Comparison of ENCODE assay signal across 8 cellular contexts in the genomic region with DNA sequence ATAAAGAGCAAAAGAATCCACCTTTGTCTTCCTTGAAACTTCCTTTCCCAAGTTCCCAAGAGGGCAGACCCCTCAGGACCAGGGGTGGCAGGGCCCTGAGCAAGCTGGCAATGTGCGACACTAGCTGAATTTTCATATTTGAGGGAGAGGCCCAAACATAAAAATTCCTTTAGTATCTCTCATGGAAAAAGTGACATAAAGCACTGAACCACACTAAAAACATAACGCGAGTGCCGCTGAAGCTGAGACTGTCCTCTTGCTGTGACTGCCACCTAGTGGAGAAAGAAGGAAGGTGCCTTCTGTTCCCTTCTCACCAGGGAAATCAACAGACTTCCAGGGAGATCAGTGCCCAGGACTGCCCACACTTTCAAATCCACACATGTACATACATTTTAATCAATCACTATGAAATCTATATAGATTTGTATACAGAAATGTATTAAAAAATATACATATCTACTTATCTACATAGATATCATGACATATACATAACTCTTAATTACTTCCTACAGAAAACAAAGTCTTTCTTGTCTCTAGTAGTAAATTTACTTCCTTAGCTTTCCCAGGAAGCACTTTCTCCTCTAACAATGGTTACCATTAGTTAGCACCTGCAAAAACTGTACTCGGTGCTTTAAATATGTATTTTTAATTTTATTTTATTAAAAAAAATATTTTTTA. TPM values are rescaled to one million over a fixed set of nuclear protein-coding genes. Genes with fewer than 3 reads are reported as not detected.
A peak's percentile ranks its signal among the peaks of the same experiment; 100 is the strongest.
DNase-seq lines count a peak whose midpoint lies in the region; ATAC-seq and TF ChIP-seq lines count a peak whose summit lies in the region.

No MANE protein-coding gene starts in this region.

- no peak overlapping the region for H2AFZ ChIP-seq in fibroblast of lung (ENCODE audit: low read length)

- H3K36me3 Mint-ChIP-seq in nephron (ENCODE audit: low read depth): peaks cover 57% of the 10 kb centered on the region

- no peaks in the 10 kb centered on the region for H3K9me3 Mint-ChIP-seq in nephron

- H3K36me3 ChIP-seq in fibroblast of lung (ENCODE audit: control insufficient read depth, insufficient read depth, low read length): peaks cover 35% of the 10 kb centered on the region

- peaks cover 83% of the 10 kb centered on the region for H3K4me1 Mint-ChIP-seq in nephron

- H3K9ac ChIP-seq in fibroblast of lung (ENCODE audit: insufficient read depth, low read length): peak overlapping the region; percentile 50

- no peaks in the 10 kb centered on the region for H4K20me1 ChIP-seq in fibroblast of lung (ENCODE audit: control insufficient read depth, extremely low read depth, insufficient read depth, low read length)

- peak overlapping the region in 2 of 3 experiments; percentile 36 to 69 for H3K4me3 Mint-ChIP-seq in nephron

- H3K27ac ChIP-seq in fibroblast of lung (ENCODE audit: insufficient read depth, low read length): peak overlapping the region; percentile 96

- H3K4me2 ChIP-seq in fibroblast of lung (ENCODE audit: extremely low read depth, insufficient read depth, low read length): peak overlapping the region; percentile 51

- H3K27me3 ChIP-seq in fibroblast of lung (ENCODE audit: control insufficient read depth, insufficient read depth, low read length): no peaks in the 10 kb centered on the region

- DNase-seq in RPMI7951 (ENCODE audit: low read depth) (peak; percentile 80), fibroblast of lung (ENCODE audit: low read depth in 2 of 2) (peak; percentile 90 to 95)
- peak; percentile 17 to 45 for DNase-seq in activated T-helper 1 cell treated with anti-CD3 and anti-CD28 coated beads, Interleukin-2, amount 50 U/mL, for 16 hours (ENCODE audit: low read depth in 1 of 2, low spot score in 1 of 2)
- DNase-seq in stimulated activated naive CD4-positive, alpha-beta T cell (lab: John Stamatoyannopoulos, UW): peak; percentile 6 to 79 (median 54)

- no peak for ATAC-seq in HG03097 (IDR thresholded peaks at IDR 0.05; ENCODE audit: low FRiP score, unreplicated experiment)

- H3K27me3 Mint-ChIP-seq in nephron (ENCODE audit: low read depth): no peaks in the 10 kb centered on the region

- H3K4me3 ChIP-seq in GM12875 (ENCODE audit: low read depth, low read length) (no peak overlapping the region), fibroblast of lung (replicated peaks in 1 of 4; ENCODE audit: control extremely low read depth in 1 of 4, insufficient read depth in 1 of 4, low read depth in 3 of 4, low read length in 4 of 4) (no peak overlapping the region)

- peak overlapping the region; percentile 96 to 99 (median 97) for H3K27ac Mint-ChIP-seq in nephron

- H3K4me1 ChIP-seq in fibroblast of lung (ENCODE audit: control insufficient read depth, extremely low read depth, insufficient read depth, low read length): peaks cover 51% of the 10 kb centered on the region

- TF ChIP-seq CTCF in GM12875 (IDR thresholded peaks at IDR 0.05; ENCODE audit: borderline replicate concordance, insufficient read depth, low read depth, low read length): peak; percentile 81
- TF ChIP-seq CTCF in LNCAP (IDR thresholded peaks at IDR 0.05): peak; percentile 90
- peak; percentile 96 for TF ChIP-seq CTCF in fibroblast of lung (conservative IDR thresholded peaks at IDR 0.05 in 1 of 2, IDR thresholded peaks at IDR 0.05 in 1 of 2; ENCODE audit: low read depth in 1 of 2, low read length in 2 of 2)
- TF ChIP-seq CTCF in nephron (IDR thresholded peaks at IDR 0.05; ENCODE audit: unreplicated experiment in 3 of 3): peak; percentile 95 to 96 (median 95)

- H3K79me2 ChIP-seq in fibroblast of lung (ENCODE audit: control insufficient read depth, insufficient read depth, low read length): peaks cover 13% of the 10 kb centered on the region

- no peaks in the 10 kb centered on the region for H3K9me3 ChIP-seq in fibroblast of lung (ENCODE audit: control insufficient read depth, insufficient read depth, low read depth, low read length)

RNA-seq across cellular contexts. Expression of a gene that starts 53.8 kb away (rescaled TPM):
- total RNA-seq in RPMI7951 (2014; rRNA removed; shearing (Covaris generic)): 21.1 and 23.7 TPM in 2 replicates
- 14.4 and 24.9 TPM in 2 replicates for total RNA-seq in fibroblast of lung
- polyA plus RNA-seq in fibroblast of lung: 22.1 and 31.9 TPM in 2 replicates
- 21.3 and 23.4 TPM in 2 replicates for polyA plus RNA-seq in fibroblast of lung (2012)
- polyA minus RNA-seq in fibroblast of lung (ENCODE audit: low replicate concordance): 66.6 and 95.5 TPM in 2 replicates

Comparison
In these comparisons a context has a peak if more than half of its experiments do, and no peak if none do; other contexts are left out.
1. DNase-seq: peak in every context shown above with its lines; median percentile 92 in fibroblast of lung; 80 in RPMI7951; 54 in stimulated activated naive CD4-positive, alpha-beta T cell; 31 in activated T-helper 1 cell treated with anti-CD3 and anti-CD28 coated beads, Interleukin-2, amount 50 U/mL, for 16 hours.